17 cellular contexts compared by ENCODE assay signal in genomic region chrX:128460835-128461234, GRCh38.
A peak's percentile ranks its signal among the peaks of the same experiment; 100 is the strongest.
DNase-seq lines count a peak whose midpoint lies in the region; ATAC-seq and TF ChIP-seq lines count a peak whose summit lies in the region.
"Had no signal": no experiment of that assay in that cellular context is flagged by ENCODE, and none has a peak within 500 bp of the region (broad histone marks: within the 10 kb centered on the region; RNA-seq: fewer than 3 reads in every experiment).

No MANE protein-coding gene starts in this region.

- H3K27me3 ChIP-seq in kidney epithelial cell (ENCODE audit: control insufficient read depth, insufficient read depth, low read length), result no peaks in the 10 kb centered on the region

- no peak overlapping the region for H3K27ac ChIP-seq in caudate nucleus (ENCODE audit: low read depth, low read length)
- H3K27ac ChIP-seq: BLaER1 treated with 17β-estradiol and CSF1 and Interleukin-3, amounts not matched to agents 10 nM and 100 nM; HL-60 had no signal

- in situ Hi-C loops in SK-MEL-5 (cut with HindIII; ENCODE audit: low pct_unique_long_range_greater_than_20kb, low sequenced_read_pairs), result no loop called here

- ATAC-seq in activated CD4-positive, CD25-positive, alpha-beta regulatory T cell treated with anti-CD3 and anti-CD28 coated beads, Interleukin-2, amount 50 U/mL, for 24 hours, result no peak
- ATAC-seq in HG02763 (IDR thresholded peaks at IDR 0.05; ENCODE audit: unreplicated experiment), result no peak
- ATAC-seq: activated T-cell treated with anti-CD3 and anti-CD28 coated beads, Interleukin-2, amount 50 U/mL, for 72 hours; GM12878; left lobe of liver; naive thymus-derived CD4-positive, alpha-beta T cell had no signal

- no peak overlapping the region for H3K4me3 ChIP-seq in LNCaP clone FGC (ENCODE audit: low read depth, low read length)
- H3K4me3 ChIP-seq in kidney epithelial cell (ENCODE audit: low read depth, low read length), result no peak overlapping the region
- H3K4me3 ChIP-seq: BLaER1 treated with 17β-estradiol and CSF1 and Interleukin-3, amounts not matched to agents 10 nM and 100 nM; GM12878 had no signal

- peak; percentile 50; the same call in 1 of the 2 replicates for TF ChIP-seq CTCF in LNCaP clone FGC (IDR thresholded peaks at IDR 0.05; ENCODE audit: control insufficient read depth, extremely low read depth, insufficient read depth)
- TF ChIP-seq CTCF in kidney epithelial cell (IDR thresholded peaks at IDR 0.05; ENCODE audit: insufficient read depth, low read length, poor library complexity, severe bottlenecking), result peak; percentile 9

- H3K36me3 ChIP-seq in kidney epithelial cell (ENCODE audit: control insufficient read depth, insufficient read depth, low read length), result no peaks in the 10 kb centered on the region
- H3K36me3 ChIP-seq: BLaER1 treated with 17β-estradiol and CSF1 and Interleukin-3, amounts not matched to agents 10 nM and 100 nM had no signal

- peak; percentile 3 for DNase-seq in DMS114 treated with DMSO at 0.1 percent for 48 hours (lab: John Stamatoyannopoulos, UW; ENCODE audit: unreplicated experiment)
- DNase-seq in LNCaP clone FGC (ENCODE audit: low read depth), result peak; percentile 46
- DNase-seq in SK-MEL-5 (ENCODE audit: low read depth, low spot score), result peak; percentile 11
- no peak for DNase-seq in kidney epithelial cell (ENCODE audit: low read depth)
- DNase-seq in caudate nucleus (lab: John Stamatoyannopoulos, UW), result no peak
- no peak for DNase-seq in stimulated activated CD4-positive, alpha-beta T cell treated with anti-CD3 and anti-CD28 coated beads, Interleukin-12 subunit alpha, Interleukin-12 subunit beta, amount 100 ng/mL, for 4 hours
- DNase-seq: activated CD4-positive, alpha-beta T cell treated with anti-CD3 and anti-CD28 coated beads, Interleukin-2, amount 50 U/mL, for 1 hour; activated T-cell treated with anti-CD3 and anti-CD28 coated beads, Interleukin-2, amount 50 U/mL, for 72 hours; glutamatergic neuron; naive thymus-derived CD4-positive, alpha-beta T cell; stimulated activated CD4-positive, alpha-beta T cell treated with anti-CD3 and anti-CD28 coated beads, Interleukin-2, amount 100 ng/mL, for 24 hours had no signal

Comparison
In these comparisons a context has a peak if more than half of its experiments do, and no peak if none do; other contexts are left out.
1. DNase-seq: peak in DMS114 treated with DMSO at 0.1 percent for 48 hours (single experiment), LNCaP clone FGC (single experiment) and SK-MEL-5 (single experiment); none in kidney epithelial cell (single experiment), caudate nucleus (0 of 61) and stimulated activated CD4-positive, alpha-beta T cell treated with anti-CD3 and anti-CD28 coated beads, Interleukin-12 subunit alpha, Interleukin-12 subunit beta, amount 100 ng/mL, for 4 hours (single experiment).